In genomic region chr10:100370976-100371706, GRCh38 we compare ENCODE assay signal across 8 cellular contexts. TPM values are rescaled to one million over a fixed set of nuclear protein-coding genes. Genes with fewer than 3 reads are reported as not detected.
DNase-seq lines count a peak whose midpoint lies in the region; ATAC-seq and TF ChIP-seq lines count a peak whose summit lies in the region.

No MANE protein-coding gene starts in this region.

- H3K27me3 Mint-ChIP-seq in activated T-cell treated with anti-CD3 and anti-CD28 coated beads, Interleukin-2, amount 50 U/mL, for 4 hours (ENCODE audit: low read depth), result no peaks in the 10 kb centered on the region

- H3K4me3 Mint-ChIP-seq in activated T-cell treated with anti-CD3 and anti-CD28 coated beads, Interleukin-2, amount 50 U/mL, for 4 hours, result peak overlapping the region; percentile 75

- no peaks in the 10 kb centered on the region for H3K9me3 Mint-ChIP-seq in activated T-cell treated with anti-CD3 and anti-CD28 coated beads, Interleukin-2, amount 50 U/mL, for 4 hours

- H2AFZ ChIP-seq in OCI-LY1 (ENCODE audit: low read length), result no peak overlapping the region

- H3K36me3 ChIP-seq in OCI-LY1 (ENCODE audit: insufficient read depth, low read length) (no peaks in the 10 kb centered on the region), esophagus (ENCODE audit: control insufficient read depth in 2 of 2, insufficient read depth in 2 of 2, low read length in 1 of 2) (no peaks in the 10 kb centered on the region), muscle layer of duodenum (ENCODE audit: control insufficient read depth in 1 of 2, insufficient read depth in 2 of 2, low read length in 2 of 2) (peaks cover 0 to 10% of the 10 kb centered on the region in 2 donors)

- H3K4me1 Mint-ChIP-seq in activated T-cell treated with anti-CD3 and anti-CD28 coated beads, Interleukin-2, amount 50 U/mL, for 4 hours (ENCODE audit: low read depth), result peaks cover 21% of the 10 kb centered on the region

- peak overlapping the region; percentile 43; the same call in 1 of the 2 replicates for H3K4me2 ChIP-seq in OCI-LY1 (ENCODE audit: low read length)

- DNase-seq in GM12865 (ENCODE audit: low read depth), result peak; percentile 30
- DNase-seq in activated T-cell treated with anti-CD3 and anti-CD28 coated beads, Interleukin-2, amount 50 U/mL, for 4 hours, result peak; percentile 24
- DNase-seq in stimulated activated naive CD8-positive, alpha-beta T cell treated with anti-CD3 and anti-CD28 coated beads, Interleukin-15, Interleukin-2, amounts not matched to agents 100 U/mL and 50 U/mL, for 24 hours, result peak; percentile 81

- H3K27ac ChIP-seq in OCI-LY1 (ENCODE audit: low read depth, low read length, poor library complexity, severe bottlenecking), result peak overlapping the region; percentile 87
- peak overlapping the region; percentile 94 to 95 for H3K27ac ChIP-seq in esophagus (ENCODE audit: low read depth in 2 of 2, low read length in 1 of 2)
- H3K27ac ChIP-seq in muscle layer of duodenum (ENCODE audit: low read length), result peak overlapping the region; percentile 91

- peak overlapping the region; percentile 28; the same call in 1 of the 2 replicates for H3K9ac ChIP-seq in OCI-LY1 (ENCODE audit: low read length)

- ATAC-seq in activated T-cell treated with anti-CD3 and anti-CD28 coated beads, Interleukin-2, amount 50 U/mL, for 4 hours, result peak; percentile 66 to 71
- ATAC-seq in stimulated activated naive CD8-positive, alpha-beta T cell treated with anti-CD3 and anti-CD28 coated beads, Interleukin-15, Interleukin-2, amounts not matched to agents 100 U/mL and 50 U/mL, for 24 hours, result peak; percentile 76
- no peak for ATAC-seq in GM21825 (IDR thresholded peaks at IDR 0.05; ENCODE audit: unreplicated experiment)
- no peak for ATAC-seq in HG03378 (IDR thresholded peaks at IDR 0.05; ENCODE audit: unreplicated experiment)

- 21 to 26% methylated on average over 12 of the region's 12 CpGs for WGBS in esophagus, 2 donors

- H3F3A ChIP-seq in OCI-LY1 (ENCODE audit: insufficient read depth, low read length), result no peaks in the 10 kb centered on the region

- no peaks in the 10 kb centered on the region for H3K36me3 Mint-ChIP-seq in activated T-cell treated with anti-CD3 and anti-CD28 coated beads, Interleukin-2, amount 50 U/mL, for 4 hours (ENCODE audit: insufficient read depth)

- no peak for TF ChIP-seq CTCF in GM12865 (IDR thresholded peaks at IDR 0.05; ENCODE audit: insufficient read depth, low read depth, low read length, missing control alignments)
- TF ChIP-seq CTCF in OCI-LY1 (IDR thresholded peaks at IDR 0.05; ENCODE audit: low read length), result no peak

- H3K27me3 ChIP-seq in OCI-LY1 (ENCODE audit: insufficient read depth, low read length) (no peaks in the 10 kb centered on the region), esophagus (ENCODE audit: control insufficient read depth in 1 of 2, insufficient read depth in 2 of 2, low read length in 2 of 2) (no peaks in the 10 kb centered on the region), muscle layer of duodenum (ENCODE audit: low read depth, low read length) (no peaks in the 10 kb centered on the region)

- no peaks in the 10 kb centered on the region for H3K79me2 ChIP-seq in OCI-LY1 (ENCODE audit: insufficient read depth, low read length)

- H3K4me3 ChIP-seq in GM12865 (ENCODE audit: low read depth, low read length) (no peak overlapping the region), OCI-LY1 (ENCODE audit: low read depth, low read length, poor library complexity, severe bottlenecking) (no peak overlapping the region), esophagus (ENCODE audit: low read depth in 1 of 2, low read length in 2 of 2) (no peak overlapping the region), muscle layer of duodenum (ENCODE audit: low read depth in 1 of 2, low read length in 2 of 2) (peak overlapping the region in 1 of 2 donors; percentile 4)

- H3K4me1 ChIP-seq in OCI-LY1 (ENCODE audit: insufficient read depth, low read length, severe bottlenecking) (peaks cover 47% of the 10 kb centered on the region), esophagus (ENCODE audit: control insufficient read depth in 2 of 2, insufficient read depth in 2 of 2, low read length in 1 of 2) (peaks cover 0 to 5% of the 10 kb centered on the region in 2 donors), muscle layer of duodenum (ENCODE audit: control insufficient read depth in 1 of 2, insufficient read depth in 2 of 2, low read length in 2 of 2) (peaks cover 8 to 28% of the 10 kb centered on the region in 2 donors)

- H3K9me3 ChIP-seq in OCI-LY1 (ENCODE audit: low read length) (no peaks in the 10 kb centered on the region), esophagus (ENCODE audit: control insufficient read depth in 2 of 2, insufficient read depth in 1 of 2, low read depth in 1 of 2, low read length in 1 of 2) (no peaks in the 10 kb centered on the region), muscle layer of duodenum (ENCODE audit: control insufficient read depth in 1 of 2, low read length in 2 of 2) (no peaks in the 10 kb centered on the region)

- H3K9me2 ChIP-seq in OCI-LY1 (ENCODE audit: low read depth, low read length), result no peaks in the 10 kb centered on the region

- H4K20me1 ChIP-seq in OCI-LY1 (ENCODE audit: insufficient read depth, low read length), result no peaks in the 10 kb centered on the region

RNA-seq across cellular contexts. Expression of gene SCD, which starts 24.1 kb away (rescaled TPM):
- 10 to 100 TPM; 19.7 to 26.7 (median 21.1) TPM for total RNA-seq in activated T-cell treated with anti-CD3 and anti-CD28 coated beads, Interleukin-2, amount 50 U/mL, for 4 hours
- polyA plus RNA-seq in esophagus, result 10 to 100 TPM; 57.6 to 73.1 TPM

RNA-seq across cellular contexts. Expression of gene PKD2L1, which starts 41.1 kb away (rescaled TPM):
- total RNA-seq in activated T-cell treated with anti-CD3 and anti-CD28 coated beads, Interleukin-2, amount 50 U/mL, for 4 hours, result not detected
- polyA plus RNA-seq in esophagus, result not detected

Comparison
In these comparisons a context has a peak if more than half of its experiments do, and no peak if none do; other contexts are left out.
1. DNase-seq: peak in every context shown above with its lines; median percentile 81 in stimulated activated naive CD8-positive, alpha-beta T cell treated with anti-CD3 and anti-CD28 coated beads, Interleukin-15, Interleukin-2, amounts not matched to agents 100 U/mL and 50 U/mL, for 24 hours; 30 in GM12865; 24 in activated T-cell treated with anti-CD3 and anti-CD28 coated beads, Interleukin-2, amount 50 U/mL, for 4 hours.
2. ATAC-seq: peak in activated T-cell treated with anti-CD3 and anti-CD28 coated beads, Interleukin-2, amount 50 U/mL, for 4 hours (2 of 2) and stimulated activated naive CD8-positive, alpha-beta T cell treated with anti-CD3 and anti-CD28 coated beads, Interleukin-15, Interleukin-2, amounts not matched to agents 100 U/mL and 50 U/mL, for 24 hours (single experiment); none in GM21825 (single experiment) and HG03378 (single experiment).
3. Peak in every context shown above with its lines, with median percentiles within 50 percentile points of each other: H3K27ac ChIP-seq.